ENCODE assay signal across 1 cellular context in the genomic region with DNA sequence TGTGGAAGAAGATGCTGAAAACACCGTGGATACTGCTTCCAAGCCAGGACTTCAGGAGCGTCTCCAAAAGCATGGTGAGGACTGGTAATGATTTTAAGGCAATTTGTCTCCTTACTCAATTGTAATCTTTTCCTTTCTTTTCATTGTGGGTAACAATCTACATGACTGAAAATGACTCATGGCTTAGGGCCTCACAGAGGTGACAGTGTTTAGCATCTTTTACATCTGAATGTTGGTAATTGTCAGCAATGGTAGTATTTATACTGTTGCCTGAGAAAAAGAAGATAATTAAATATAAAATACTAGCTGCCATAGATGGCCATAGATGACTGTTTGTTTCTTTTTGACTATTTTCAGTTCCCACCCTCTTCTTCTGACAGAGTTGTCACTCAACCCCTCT.
TF ChIP-seq lines count a peak whose summit lies in the region.

No MANE protein-coding gene starts in this region.

TF ChIP-seq in WTC11, 78 proteins besides CTCF, POLR2A, EP300 and RAD21 (continued from another document):
- TF ChIP-seq, protein P1, sequence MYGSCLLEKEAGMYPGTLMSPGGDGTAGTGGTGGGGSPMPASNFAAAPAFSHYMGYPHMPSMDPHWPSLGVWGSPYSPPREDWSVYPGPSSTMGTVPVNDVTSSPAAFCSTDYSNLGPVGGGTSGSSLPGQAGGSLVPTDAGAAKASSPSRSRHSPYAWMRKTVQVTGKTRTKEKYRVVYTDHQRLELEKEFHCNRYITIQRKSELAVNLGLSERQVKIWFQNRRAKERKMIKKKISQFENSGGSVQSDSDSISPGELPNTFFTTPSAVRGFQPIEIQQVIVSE (CRISPR knock-in tag; IDR thresholded peaks at IDR 0.05; ENCODE audit: borderline replicate concordance), result no peak
- TF ChIP-seq ARID4B (CRISPR knock-in tag; IDR thresholded peaks at IDR 0.05; ENCODE audit: borderline replicate concordance) (no peak), FOXJ3 (CRISPR knock-in tag; IDR thresholded peaks at IDR 0.05; ENCODE audit: borderline replicate concordance) (no peak), ZNF121 (CRISPR knock-in tag; IDR thresholded peaks at IDR 0.05) (no peak)
